In the genomic region with DNA sequence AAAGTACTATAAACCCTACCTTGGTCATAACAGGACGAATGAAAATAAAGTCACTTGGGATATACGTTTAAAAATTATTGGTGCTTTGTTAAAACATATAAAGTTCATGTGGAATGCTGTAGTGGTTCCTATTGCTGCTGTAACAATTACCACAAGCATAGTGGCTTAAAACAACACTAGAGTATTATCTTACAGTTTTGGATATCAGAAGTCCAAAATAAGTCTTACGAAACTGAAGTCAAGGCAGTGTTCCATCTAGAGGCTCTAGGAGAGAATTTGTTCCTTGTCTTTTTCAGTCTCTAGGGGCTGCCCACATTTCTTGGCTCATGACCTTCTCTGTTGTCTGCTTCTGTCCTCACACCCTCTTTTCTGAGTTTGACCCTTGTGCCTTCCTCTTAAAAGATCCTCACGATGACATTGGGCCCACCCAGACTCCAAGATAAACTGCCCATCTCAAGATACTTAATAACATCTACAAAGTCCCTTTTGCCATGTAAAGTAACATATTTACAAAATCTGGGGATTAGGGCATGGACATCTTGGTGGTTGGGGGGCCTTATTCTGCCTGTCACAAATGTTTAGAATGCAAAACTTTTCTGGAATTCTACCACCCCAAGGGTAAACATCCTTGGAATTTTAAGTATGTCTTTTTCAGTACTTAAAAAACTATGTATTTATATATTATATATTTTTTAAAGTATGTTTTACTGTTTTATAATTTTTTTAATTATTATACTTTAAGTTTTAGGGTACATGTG, we compare ENCODE assay signal across 23 cellular contexts.
"Had no signal": no experiment of that assay in that cellular context is flagged by ENCODE, and none has a peak within 500 bp of the region (broad histone marks: within the 10 kb centered on the region; RNA-seq: fewer than 3 reads in every experiment).

No MANE protein-coding gene starts in this region.

- FAIRE-seq: kidney, pancreas had no signal

- H3K27me3 Mint-ChIP-seq: activated CD4-positive, alpha-beta T cell treated with anti-CD3 and anti-CD28 coated beads, Interleukin-2, amount 10 ng/mL, durations not matched to agents 24 days and 14 days; brain; stimulated activated memory B cell treated with anti-CD40 and anti-IgM and Interleukin-4, amounts not matched to agents 10 μg/mL and 1 μg/mL and 100 μg/mL, for 72 hours had no signal

- H3K4me1 Mint-ChIP-seq: activated CD4-positive, alpha-beta T cell treated with anti-CD3 and anti-CD28 coated beads, Interleukin-2, amount 10 ng/mL, durations not matched to agents 24 days and 14 days; activated naive CD8-positive, alpha-beta T cell treated with anti-CD3 and anti-CD28 coated beads, Interleukin-2, amount 10 ng/mL, durations not matched to agents 7 days and 5 days; activated T-helper 17 cell treated with anti-CD3 and anti-CD28 coated beads, Interleukin-2, amount 50 U/mL, for 72 hours; brain; naive thymus-derived CD4-positive, alpha-beta T cell had no signal

- H3K9me3 Mint-ChIP-seq: activated CD4-positive, alpha-beta T cell treated with anti-CD3 and anti-CD28 coated beads, Interleukin-2, amount 10 ng/mL, durations not matched to agents 24 days and 14 days; activated CD8-positive, alpha-beta T cell treated with anti-CD3 and anti-CD28 coated beads for 36 hours; activated naive CD8-positive, alpha-beta T cell treated with anti-CD3 and anti-CD28 coated beads, Interleukin-2, amount 10 ng/mL, durations not matched to agents 7 days and 5 days; activated T-helper 17 cell treated with anti-CD3 and anti-CD28 coated beads, Interleukin-2, amount 50 U/mL, for 72 hours; stimulated activated memory B cell treated with anti-CD40 and anti-IgM and Interleukin-4, amounts not matched to agents 10 μg/mL and 1 μg/mL and 100 μg/mL, for 72 hours; T-helper 1 cell treated with Interleukin-12 subunit alpha and Interleukin-12 subunit beta and Interleukin-4 antibody, amounts not matched to agents 30 μg/mL and 1 μg/mL, for 36 hours had no signal

- H3K27ac ChIP-seq: esophagus muscularis mucosa, left lung, pancreas, sigmoid colon, spleen, testis, upper lobe of right lung had no signal

- H3K27ac Mint-ChIP-seq: activated CD4-positive, alpha-beta T cell treated with anti-CD3 and anti-CD28 coated beads, Interleukin-2, amount 10 ng/mL, durations not matched to agents 24 days and 14 days; activated CD8-positive, alpha-beta T cell treated with anti-CD3 and anti-CD28 coated beads for 36 hours; activated naive CD8-positive, alpha-beta T cell treated with anti-CD3 and anti-CD28 coated beads, Interleukin-2, amount 10 ng/mL, durations not matched to agents 7 days and 5 days; activated T-helper 17 cell treated with anti-CD3 and anti-CD28 coated beads, Interleukin-2, amount 50 U/mL, for 72 hours; naive thymus-derived CD4-positive, alpha-beta T cell; stimulated activated memory B cell treated with anti-CD40 and anti-IgM and Interleukin-4, amounts not matched to agents 10 μg/mL and 1 μg/mL and 100 μg/mL, for 72 hours; T-helper 1 cell treated with Interleukin-12 subunit alpha and Interleukin-12 subunit beta and Interleukin-4 antibody, amounts not matched to agents 30 μg/mL and 1 μg/mL, for 36 hours had no signal

- H3K4me3 ChIP-seq: esophagus muscularis mucosa, left lung, mucosa of descending colon, pancreas, sigmoid colon, spleen, testis, upper lobe of right lung had no signal

- ATAC-seq: activated CD8-positive, alpha-beta T cell treated with anti-CD3 and anti-CD28 coated beads for 36 hours; activated T-helper 17 cell treated with anti-CD3 and anti-CD28 coated beads, Interleukin-2, amount 50 U/mL, for 72 hours; left lung; mucosa of descending colon; naive thymus-derived CD4-positive, alpha-beta T cell; pancreas; stimulated activated memory B cell treated with anti-CD40 and anti-IgM and Interleukin-4, amounts not matched to agents 10 μg/mL and 1 μg/mL and 100 μg/mL, for 72 hours; upper lobe of right lung had no signal

- H3K4me1 ChIP-seq: left lung, pancreas, sigmoid colon, spleen, testis, upper lobe of right lung had no signal

- H3K27me3 ChIP-seq: esophagus muscularis mucosa, left lung, pancreas, sigmoid colon, spleen, testis, upper lobe of right lung had no signal

- H3K9me3 ChIP-seq: esophagus muscularis mucosa, left lung, mucosa of descending colon, pancreas, sigmoid colon, spleen, testis, upper lobe of right lung had no signal

- H3K4me3 Mint-ChIP-seq: activated CD4-positive, alpha-beta T cell treated with anti-CD3 and anti-CD28 coated beads, Interleukin-2, amount 10 ng/mL, durations not matched to agents 24 days and 14 days; activated CD8-positive, alpha-beta T cell treated with anti-CD3 and anti-CD28 coated beads for 36 hours; activated naive CD8-positive, alpha-beta T cell treated with anti-CD3 and anti-CD28 coated beads, Interleukin-2, amount 10 ng/mL, durations not matched to agents 7 days and 5 days; activated T-helper 17 cell treated with anti-CD3 and anti-CD28 coated beads, Interleukin-2, amount 50 U/mL, for 72 hours; brain; naive thymus-derived CD4-positive, alpha-beta T cell; stimulated activated memory B cell treated with anti-CD40 and anti-IgM and Interleukin-4, amounts not matched to agents 10 μg/mL and 1 μg/mL and 100 μg/mL, for 72 hours; T-helper 1 cell treated with Interleukin-12 subunit alpha and Interleukin-12 subunit beta and Interleukin-4 antibody, amounts not matched to agents 30 μg/mL and 1 μg/mL, for 36 hours had no signal

- H3K36me3 ChIP-seq: esophagus muscularis mucosa, left lung, pancreas, sigmoid colon, spleen, upper lobe of right lung had no signal

- H3K36me3 Mint-ChIP-seq: activated naive CD8-positive, alpha-beta T cell treated with anti-CD3 and anti-CD28 coated beads, Interleukin-2, amount 10 ng/mL, durations not matched to agents 7 days and 5 days; brain; naive thymus-derived CD4-positive, alpha-beta T cell; stimulated activated memory B cell treated with anti-CD40 and anti-IgM and Interleukin-4, amounts not matched to agents 10 μg/mL and 1 μg/mL and 100 μg/mL, for 72 hours had no signal

- DNase-seq: activated CD4-positive, alpha-beta T cell treated with anti-CD3 and anti-CD28 coated beads, Interleukin-2, amount 10 ng/mL, durations not matched to agents 24 days and 14 days; activated CD8-positive, alpha-beta T cell treated with anti-CD3 and anti-CD28 coated beads for 36 hours; activated naive CD4-positive, alpha-beta T cell; activated naive CD8-positive, alpha-beta T cell treated with anti-CD3 and anti-CD28 coated beads, Interleukin-2, amount 10 ng/mL, durations not matched to agents 7 days and 5 days; activated T-cell treated with anti-CD3 and anti-CD28 coated beads, Interleukin-2, amount 50 U/mL, for 1 hour; central memory CD4-positive, alpha-beta T cell; cortex of kidney; foreskin melanocyte; kidney; left lung; mucosa of descending colon; naive thymus-derived CD4-positive, alpha-beta T cell; sigmoid colon; spleen; stimulated activated CD4-positive, alpha-beta T cell treated with anti-CD3 and anti-CD28 coated beads, Interleukin-4, amount 100 ng/mL, for 4 hours; testis; upper lobe of right lung had no signal
